11 cellular contexts compared by ENCODE assay signal in the genomic region with DNA sequence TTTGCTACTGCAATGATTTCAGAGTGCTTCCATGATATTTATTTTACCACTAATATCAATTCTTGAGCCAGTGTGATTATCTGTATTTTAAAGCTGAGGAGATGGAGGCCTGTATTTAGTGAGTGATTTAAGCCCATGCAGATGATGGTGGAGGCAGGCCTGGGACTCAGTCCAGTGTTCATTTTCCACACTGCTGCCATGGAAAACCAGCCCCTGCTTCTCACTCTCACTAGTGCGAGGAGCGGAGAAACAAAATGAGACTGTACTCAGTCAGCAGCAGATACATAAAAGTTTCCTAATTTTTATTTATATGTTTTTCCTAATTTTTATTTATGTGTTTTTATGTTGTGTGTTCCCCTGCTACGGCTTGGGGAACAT.
"Had no signal": no experiment of that assay in that cellular context is flagged by ENCODE, and none has a peak within 500 bp of the region (broad histone marks: within the 10 kb centered on the region; RNA-seq: fewer than 3 reads in every experiment).

No MANE protein-coding gene starts in this region.

- H3K4me3 Mint-ChIP-seq: activated T-cell treated with anti-CD3 and anti-CD28 coated beads, Interleukin-2, amount 50 U/mL, for 4 hours; immature natural killer cell; neural crest cell had no signal

- DNase-seq: activated CD4-positive, alpha-beta T cell treated with anti-CD3 and anti-CD28 coated beads, Interleukin-2, amount 50 U/mL, for 48 hours; activated T-cell treated with anti-CD3 and anti-CD28 coated beads, Interleukin-2, amount 50 U/mL, for 4 hours; erythroblast; gastrocnemius medialis; heart left ventricle; immature natural killer cell; pancreas; thyroid gland had no signal

- ATAC-seq: gastrocnemius medialis, pancreas had no signal

- H3K9me3 Mint-ChIP-seq: activated T-cell treated with anti-CD3 and anti-CD28 coated beads, Interleukin-2, amount 50 U/mL, for 4 hours had no signal

- H3K27ac ChIP-seq: cardiac muscle cell, pancreas, thyroid gland, vagina had no signal

- H3K27ac Mint-ChIP-seq: immature natural killer cell had no signal
